Comparison of ENCODE assay signal across 22 cellular contexts in genomic region chr11:61150656-61151544, GRCh38. TPM values are rescaled to one million over a fixed set of nuclear protein-coding genes. Genes with fewer than 3 reads are reported as not detected.
DNase-seq lines count a peak whose midpoint lies in the region; ATAC-seq and TF ChIP-seq lines count a peak whose summit lies in the region.
"Had no signal": no experiment of that assay in that cellular context is flagged by ENCODE, and none has a peak within 500 bp of the region (broad histone marks: within the 10 kb centered on the region; RNA-seq: fewer than 3 reads in every experiment).

No MANE protein-coding gene starts in this region.

- H3K9me3 ChIP-seq in BLaER1 (peaks cover 15% of the 10 kb centered on the region), psoas muscle (peaks cover 4% of the 10 kb centered on the region)
- H3K9me3 ChIP-seq: body of pancreas, SJCRH30, vagina had no signal

- WGBS in psoas muscle, 3 donors: 73 to 83% (median 81%) methylated on average over 19 of the region's 19 CpGs

- H3K9me3 Mint-ChIP-seq in WTC11 (no peaks in the 10 kb centered on the region), endothelial cell (ENCODE audit: unreplicated experiment) (no peaks in the 10 kb centered on the region)
- H3K9me3 Mint-ChIP-seq in naive thymus-derived CD8-positive, alpha-beta T cell: peaks cover 0 to 21% (median 15%) of the 10 kb centered on the region in 9 donors

- H3K4me1 Mint-ChIP-seq in WTC11 (peaks cover 55% of the 10 kb centered on the region), endothelial cell (ENCODE audit: unreplicated experiment) (peaks cover 48% of the 10 kb centered on the region)
- H3K4me1 Mint-ChIP-seq in naive thymus-derived CD8-positive, alpha-beta T cell: peaks cover 25 to 42% (median 28%) of the 10 kb centered on the region in 4 donors

- H3K4me3 ChIP-seq in BLaER1 (no peak overlapping the region), psoas muscle (peak overlapping the region; percentile 15)
- H3K4me3 ChIP-seq: body of pancreas, right atrium auricular region, SJCRH30, vagina had no signal

- peak overlapping the region; percentile 43 for H3K4me2 ChIP-seq in BLaER1

- DNase-seq in WTC11 (ENCODE audit: low spot score) (no peak), islet precursor cell (peak; percentile 66), psoas muscle (no peak), SHP77 (lab: John Stamatoyannopoulos, UW) (no peak), endothelial cell (ENCODE audit: low spot score) (no peak)
- no peak for DNase-seq in activated T-cell treated with anti-CD3 and anti-CD28 coated beads, Interleukin-2, amount 50 U/mL, for 48 hours
- DNase-seq in naive thymus-derived CD8-positive, alpha-beta T cell: no peak
- DNase-seq: activated CD8-positive, alpha-beta T cell treated with anti-CD3 and anti-CD28 coated beads for 36 hours; activated effector memory CD4-positive, alpha-beta T cell treated with anti-CD3 and anti-CD28 coated beads, Interleukin-2, amount 50 U/mL, for 16 hours; body of pancreas; CD8-positive, alpha-beta memory T cell; effector memory CD4-positive, alpha-beta T cell; foreskin keratinocyte; NCI-H1048; stimulated activated CD4-positive, alpha-beta T cell treated with anti-CD3 and anti-CD28 coated beads, Interleukin-4, amount 100 ng/mL, for 4 hours; T-helper 9 cell had no signal

- TF ChIP-seq CTCF in WTC11 (IDR thresholded peaks at IDR 0.05) (no peak), psoas muscle (IDR thresholded peaks at IDR 0.05) (no peak), endothelial cell (IDR thresholded peaks at IDR 0.05; ENCODE audit: unreplicated experiment) (no peak)

- CTCF ChIA-PET in WTC11 (lab: Charles Lee): interaction anchor here (0.9 to 2.4 kb wide), 7 partner anchors 9 to 200 kb away, joined by 3 to 9 read pairs (median 4); no protein-coding TSS in a partner anchor

- peaks cover 77% of the 10 kb centered on the region for H4K20me1 ChIP-seq in BLaER1

- H3K36me3 ChIP-seq in BLaER1 (peaks cover 9% of the 10 kb centered on the region), psoas muscle (ENCODE audit: insufficient read depth in 1 of 2, low read depth in 1 of 2) (no peaks in the 10 kb centered on the region)
- H3K36me3 ChIP-seq: right atrium auricular region, SJCRH30, vagina had no signal

- H3K36me3 Mint-ChIP-seq in WTC11 (peaks cover 14% of the 10 kb centered on the region), endothelial cell (ENCODE audit: low read depth, unreplicated experiment) (peaks cover 4% of the 10 kb centered on the region)
- H3K36me3 Mint-ChIP-seq in naive thymus-derived CD8-positive, alpha-beta T cell: peaks cover 12 to 19% (median 13%) of the 10 kb centered on the region in 3 donors

- H3K4me3 Mint-ChIP-seq in WTC11 (no peak overlapping the region), endothelial cell (ENCODE audit: unreplicated experiment) (no peak overlapping the region)
- H3K4me3 Mint-ChIP-seq in naive thymus-derived CD8-positive, alpha-beta T cell: no peak overlapping the region
- H3K4me3 Mint-ChIP-seq: activated CD8-positive, alpha-beta T cell treated with anti-CD3 and anti-CD28 coated beads for 36 hours; CD8-positive, alpha-beta memory T cell had no signal

- H3K9ac ChIP-seq in BLaER1: no peak overlapping the region

- H3K27me3 Mint-ChIP-seq in WTC11 (ENCODE audit: low read depth) (no peaks in the 10 kb centered on the region), endothelial cell (ENCODE audit: unreplicated experiment) (peaks cover 8% of the 10 kb centered on the region)
- H3K27me3 Mint-ChIP-seq in naive thymus-derived CD8-positive, alpha-beta T cell: no peaks in the 10 kb centered on the region
- H3K27me3 Mint-ChIP-seq: activated CD8-positive, alpha-beta T cell treated with anti-CD3 and anti-CD28 coated beads for 36 hours; CD8-positive, alpha-beta memory T cell had no signal

- no peak for ATAC-seq in WTC11
- peak in 1 of 4 donors; percentile 37 for ATAC-seq in psoas muscle
- ATAC-seq in naive thymus-derived CD8-positive, alpha-beta T cell: no peak
- ATAC-seq: activated CD8-positive, alpha-beta T cell treated with anti-CD3 and anti-CD28 coated beads for 36 hours; foreskin keratinocyte had no signal

- POLR2A ChIA-PET in WTC11 (lab: Charles Lee): no interaction called here
- POLR2A ChIA-PET in naive thymus-derived CD8-positive, alpha-beta T cell (lab: Charles Lee): interaction anchor here (1.1 kb wide), 1 partner anchor 75 kb away, joined by 3 read pairs; no protein-coding TSS in a partner anchor

- H3K4me1 ChIP-seq in BLaER1: peaks cover 40% of the 10 kb centered on the region
- peaks cover 48% of the 10 kb centered on the region for H3K4me1 ChIP-seq in psoas muscle

- intact Hi-C loops in psoas muscle (cut with DNase I): no loop called here

- H3K27me3 ChIP-seq in BLaER1 (no peaks in the 10 kb centered on the region), psoas muscle (ENCODE audit: insufficient read depth in 3 of 3, low read length in 2 of 3) (no peaks in the 10 kb centered on the region)
- H3K27me3 ChIP-seq: body of pancreas, foreskin keratinocyte, right atrium auricular region, SJCRH30, vagina had no signal

- H3K27ac Mint-ChIP-seq in WTC11 (peak overlapping the region; percentile 89; the same call in 1 of the 2 replicates), endothelial cell (ENCODE audit: unreplicated experiment) (no peak overlapping the region)
- H3K27ac Mint-ChIP-seq in naive thymus-derived CD8-positive, alpha-beta T cell: peak overlapping the region in 2 of 10 donors; percentile 55 to 83
- H3K27ac Mint-ChIP-seq: activated CD8-positive, alpha-beta T cell treated with anti-CD3 and anti-CD28 coated beads for 36 hours had no signal

- H3K27ac ChIP-seq in BLaER1 (no peak overlapping the region), psoas muscle (peak overlapping the region; percentile 57)
- H3K27ac ChIP-seq: foreskin keratinocyte, SJCRH30, vagina had no signal

TF ChIP-seq in WTC11, 78 proteins besides CTCF, POLR2A, EP300 and RAD21:
- TF ChIP-seq, protein P1, sequence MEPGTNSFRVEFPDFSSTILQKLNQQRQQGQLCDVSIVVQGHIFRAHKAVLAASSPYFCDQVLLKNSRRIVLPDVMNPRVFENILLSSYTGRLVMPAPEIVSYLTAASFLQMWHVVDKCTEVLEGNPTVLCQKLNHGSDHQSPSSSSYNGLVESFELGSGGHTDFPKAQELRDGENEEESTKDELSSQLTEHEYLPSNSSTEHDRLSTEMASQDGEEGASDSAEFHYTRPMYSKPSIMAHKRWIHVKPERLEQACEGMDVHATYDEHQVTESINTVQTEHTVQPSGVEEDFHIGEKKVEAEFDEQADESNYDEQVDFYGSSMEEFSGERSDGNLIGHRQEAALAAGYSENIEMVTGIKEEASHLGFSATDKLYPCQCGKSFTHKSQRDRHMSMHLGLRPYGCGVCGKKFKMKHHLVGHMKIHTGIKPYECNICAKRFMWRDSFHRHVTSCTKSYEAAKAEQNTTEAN (CRISPR knock-in tag; IDR thresholded peaks at IDR 0.05): no peak
- TF ChIP-seq ZNF281 (CRISPR knock-in tag; IDR thresholded peaks at IDR 0.05): no peak

RNA-seq across cellular contexts. Expression of gene VPS37C, which starts 10.3 kb away (rescaled TPM):
- 22.2 to 23.9 TPM (median 23.4 TPM) in 3 replicates for total RNA-seq in WTC11 (2021)
- 10 to 100 TPM; 16.9 to 27.3 (median 23.5) TPM for total RNA-seq in psoas muscle
- 10 to 100 TPM; 18.9 to 39.8 (median 25.6) TPM for polyA plus RNA-seq in psoas muscle
- total RNA-seq in endothelial cell (ENCODE audit: unreplicated experiment): 23.9 TPM
- total RNA-seq in naive thymus-derived CD8-positive, alpha-beta T cell: 1 to 10 TPM; 5.4 to 6.3 TPM
- polyA plus RNA-seq in naive thymus-derived CD8-positive, alpha-beta T cell: 1 to 10 TPM in 1 of 3 donors, under 1 TPM in 2; 0.62 to 1.3 (median 0.86) TPM

RNA-seq across cellular contexts. Expression of gene CD5, which starts 48.6 kb away (rescaled TPM):
- 0.30 to 0.37 TPM (median 0.32 TPM) in 3 replicates for total RNA-seq in WTC11 (2021)
- total RNA-seq in psoas muscle: under 1 TPM in 3 of 4 donors, not detected in 1; 0.08 to 0.17 (median 0.17) TPM
- under 1 TPM in 2 of 3 donors, not detected in 1; 0.04 to 0.05 TPM for polyA plus RNA-seq in psoas muscle
- not detected for total RNA-seq in endothelial cell (ENCODE audit: unreplicated experiment)
- 100 to 1,000 TPM; 165 to 174 TPM for total RNA-seq in naive thymus-derived CD8-positive, alpha-beta T cell
- 100 to 1,000 TPM; 136 to 227 (median 192) TPM for polyA plus RNA-seq in naive thymus-derived CD8-positive, alpha-beta T cell
- total RNA-seq: A673, foreskin keratinocyte had no signal
- polyA plus RNA-seq: foreskin keratinocyte, keratinocyte had no signal

RNA-seq across cellular contexts. Expression of gene PGA3, which starts 52.4 kb away (rescaled TPM):
- 0.20 to 0.37 TPM in 2 of 3 replicates, not detected in the other for total RNA-seq in WTC11 (2021)
- total RNA-seq in psoas muscle: under 1 TPM in 1 of 4 donors, not detected in 3; 0.84 TPM
- 1 to 10 TPM in 2 of 3 donors, under 1 TPM in 1; 0.29 to 1.1 (median 1.1) TPM for polyA plus RNA-seq in psoas muscle
- 0.80 TPM for total RNA-seq in endothelial cell (ENCODE audit: unreplicated experiment)
- total RNA-seq in naive thymus-derived CD8-positive, alpha-beta T cell: not detected
- not detected for polyA plus RNA-seq in naive thymus-derived CD8-positive, alpha-beta T cell
- total RNA-seq: A673; activated CD8-positive, alpha-beta T cell treated with anti-CD3 and anti-CD28 coated beads for 36 hours; CD8-positive, alpha-beta memory T cell; foreskin keratinocyte; SJCRH30 had no signal
- polyA plus RNA-seq: CD8-positive, alpha-beta memory T cell; foreskin keratinocyte; keratinocyte had no signal

Comparison
In these comparisons a context has a peak if more than half of its experiments do, and no peak if none do; other contexts are left out.
1. RNA of gene CD5, which starts 48.6 kb away (total RNA-seq): 165 to 174 TPM in naive thymus-derived CD8-positive, alpha-beta T cell; 0.30 to 0.37 TPM in WTC11, 0.08 to 0.17 TPM in psoas muscle and not detected in endothelial cell (single experiment); every median in the first group is over 100 times any median in the second.